34 cellular contexts compared by ENCODE assay signal in genomic region chr6:3186974-3187382, GRCh38. TPM values are rescaled to one million over a fixed set of nuclear protein-coding genes. Genes with fewer than 3 reads are reported as not detected.
"Had no signal": no experiment of that assay in that cellular context is flagged by ENCODE, and none has a peak within 500 bp of the region (broad histone marks: within the 10 kb centered on the region; RNA-seq: fewer than 3 reads in every experiment).

No MANE protein-coding gene starts in this region.

- H3K27ac Mint-ChIP-seq: activated CD8-positive, alpha-beta memory T cell treated with anti-CD3 and anti-CD28 coated beads, Interleukin-2, amount 10 ng/mL, durations not matched to agents 7 days and 5 days; activated CD8-positive, alpha-beta T cell treated with anti-CD3 and anti-CD28 coated beads, Interleukin-2, amount 10 ng/mL, durations not matched to agents 7 days and 5 days; activated naive CD8-positive, alpha-beta T cell treated with anti-CD3 and anti-CD28 coated beads for 36 hours; activated T-helper 2 cell treated with anti-CD3 and anti-CD28 coated beads, Interferon-gamma antibody, Interleukin-2, Interleukin-4, amounts not matched to agents 10 μg/mL and 5 μg/mL and 100 μg/mL, durations not matched to agents 14 hours and 24 hours and 36 hours; brain; naive B cell; nephron progenitor cell; stimulated activated effector memory CD8-positive, alpha-beta T cell treated with anti-CD3 and anti-CD28 coated beads, Interleukin-12 subunit alpha, Interleukin-12 subunit beta, amount 100 ng/mL, for 72 hours; stimulated activated naive CD8-positive, alpha-beta T cell treated with anti-CD3 and anti-CD28 coated beads, Interleukin-15, amount 100 ng/mL, for 72 hours; type B pancreatic cell had no signal

- FAIRE-seq: keratinocyte, small intestine had no signal

- DNase-seq: activated CD4-positive, alpha-beta T cell treated with anti-CD3 and anti-CD28 coated beads for 1 hour; activated CD4-positive, alpha-beta T cell treated with anti-CD3 and anti-CD28 coated beads, Interleukin-2, amount 50 U/mL, for 1 hour; activated CD8-positive, alpha-beta memory T cell treated with anti-CD3 and anti-CD28 coated beads, Interleukin-2, amount 10 ng/mL, durations not matched to agents 7 days and 5 days; activated CD8-positive, alpha-beta T cell treated with anti-CD3 and anti-CD28 coated beads, Interleukin-2, amount 10 ng/mL, durations not matched to agents 7 days and 5 days; activated naive CD4-positive, alpha-beta T cell treated with Interleukin-2 at 50 U/mL for 16 hours; activated naive CD8-positive, alpha-beta T cell treated with anti-CD3 and anti-CD28 coated beads for 36 hours; activated T-cell treated with anti-CD3 and anti-CD28 coated beads, Interleukin-2, amount 50 U/mL, for 48 hours; adrenal gland; dorsolateral prefrontal cortex; effector memory CD4-positive, alpha-beta T cell; erythroblast; foreskin fibroblast; head of caudate nucleus; hippocampal formation; left cardiac atrium; left ventricle myocardium superior; naive B cell; nephron progenitor cell; ovary; sigmoid colon; small intestine; stimulated activated CD4-positive, alpha-beta T cell treated with anti-CD3 and anti-CD28 coated beads, Interleukin-4, amount 100 ng/mL, for 24 hours; stimulated activated naive CD8-positive, alpha-beta T cell treated with anti-CD3 and anti-CD28 coated beads, Interleukin-15, amount 100 ng/mL, for 72 hours; substantia nigra; uterus had no signal

- H3K9me3 Mint-ChIP-seq: activated naive CD8-positive, alpha-beta T cell treated with anti-CD3 and anti-CD28 coated beads for 36 hours; activated T-helper 2 cell treated with anti-CD3 and anti-CD28 coated beads, Interferon-gamma antibody, Interleukin-2, Interleukin-4, amounts not matched to agents 10 μg/mL and 5 μg/mL and 100 μg/mL, durations not matched to agents 14 hours and 24 hours and 36 hours; brain; naive B cell; stimulated activated effector memory CD8-positive, alpha-beta T cell treated with anti-CD3 and anti-CD28 coated beads, Interleukin-12 subunit alpha, Interleukin-12 subunit beta, amount 100 ng/mL, for 72 hours; stimulated activated naive CD8-positive, alpha-beta T cell treated with anti-CD3 and anti-CD28 coated beads, Interleukin-15, amount 100 ng/mL, for 72 hours; type B pancreatic cell had no signal

- H3K9me3 ChIP-seq: adrenal gland, ascending aorta, ovary, prostate gland, sigmoid colon, uterus had no signal

- ATAC-seq: activated CD8-positive, alpha-beta memory T cell treated with anti-CD3 and anti-CD28 coated beads, Interleukin-2, amount 10 ng/mL, durations not matched to agents 7 days and 5 days; activated CD8-positive, alpha-beta T cell treated with anti-CD3 and anti-CD28 coated beads, Interleukin-2, amount 10 ng/mL, durations not matched to agents 7 days and 5 days; left cardiac atrium; left ventricle myocardium superior; stimulated activated effector memory CD8-positive, alpha-beta T cell treated with anti-CD3 and anti-CD28 coated beads, Interleukin-12 subunit alpha, Interleukin-12 subunit beta, amount 100 ng/mL, for 72 hours; stimulated activated naive CD8-positive, alpha-beta T cell treated with anti-CD3 and anti-CD28 coated beads, Interleukin-15, amount 100 ng/mL, for 72 hours had no signal

- H3K4me1 Mint-ChIP-seq: activated CD8-positive, alpha-beta memory T cell treated with anti-CD3 and anti-CD28 coated beads, Interleukin-2, amount 10 ng/mL, durations not matched to agents 7 days and 5 days; activated naive CD8-positive, alpha-beta T cell treated with anti-CD3 and anti-CD28 coated beads for 36 hours; naive B cell; stimulated activated effector memory CD8-positive, alpha-beta T cell treated with anti-CD3 and anti-CD28 coated beads, Interleukin-12 subunit alpha, Interleukin-12 subunit beta, amount 100 ng/mL, for 72 hours; stimulated activated naive CD8-positive, alpha-beta T cell treated with anti-CD3 and anti-CD28 coated beads, Interleukin-15, amount 100 ng/mL, for 72 hours had no signal

- H3K4me1 ChIP-seq: adrenal gland, ascending aorta, prostate gland, sigmoid colon, uterus had no signal

- H3K36me3 ChIP-seq: adrenal gland, ascending aorta, cardiac muscle cell, ovary, prostate gland, sigmoid colon, uterus had no signal

- H3K27ac ChIP-seq: adrenal gland, ascending aorta, cardiac muscle cell, coronary artery, dorsolateral prefrontal cortex, ovary, prostate gland, sigmoid colon, uterus had no signal

- H3K27me3 Mint-ChIP-seq: brain had no signal

- H3K4me3 ChIP-seq: adrenal gland, ascending aorta, cardiac muscle cell, coronary artery, dorsolateral prefrontal cortex, ovary, prostate gland, sigmoid colon, uterus had no signal

- H3K36me3 Mint-ChIP-seq: activated CD8-positive, alpha-beta memory T cell treated with anti-CD3 and anti-CD28 coated beads, Interleukin-2, amount 10 ng/mL, durations not matched to agents 7 days and 5 days; activated naive CD8-positive, alpha-beta T cell treated with anti-CD3 and anti-CD28 coated beads for 36 hours; naive B cell; stimulated activated effector memory CD8-positive, alpha-beta T cell treated with anti-CD3 and anti-CD28 coated beads, Interleukin-12 subunit alpha, Interleukin-12 subunit beta, amount 100 ng/mL, for 72 hours; type B pancreatic cell had no signal

- H3K27me3 ChIP-seq: adrenal gland, ascending aorta, cardiac muscle cell, dorsolateral prefrontal cortex, ovary, sigmoid colon, uterus had no signal

- H3K4me3 Mint-ChIP-seq: activated CD8-positive, alpha-beta memory T cell treated with anti-CD3 and anti-CD28 coated beads, Interleukin-2, amount 10 ng/mL, durations not matched to agents 7 days and 5 days; activated CD8-positive, alpha-beta T cell treated with anti-CD3 and anti-CD28 coated beads, Interleukin-2, amount 10 ng/mL, durations not matched to agents 7 days and 5 days; activated naive CD8-positive, alpha-beta T cell treated with anti-CD3 and anti-CD28 coated beads for 36 hours; brain; naive B cell; nephron progenitor cell; stimulated activated effector memory CD8-positive, alpha-beta T cell treated with anti-CD3 and anti-CD28 coated beads, Interleukin-12 subunit alpha, Interleukin-12 subunit beta, amount 100 ng/mL, for 72 hours; stimulated activated naive CD8-positive, alpha-beta T cell treated with anti-CD3 and anti-CD28 coated beads, Interleukin-15, amount 100 ng/mL, for 72 hours; type B pancreatic cell had no signal

RNA-seq across cellular contexts. Expression of gene TUBB2B, which starts 40.5 kb away (rescaled TPM):
- total RNA-seq: activated CD8-positive, alpha-beta memory T cell treated with anti-CD3 and anti-CD28 coated beads, Interleukin-2, amount 10 ng/mL, durations not matched to agents 7 days and 5 days; activated CD8-positive, alpha-beta T cell treated with anti-CD3 and anti-CD28 coated beads, Interleukin-2, amount 10 ng/mL, durations not matched to agents 7 days and 5 days; ascending aorta had no signal
- polyA plus RNA-seq: keratinocyte had no signal
